Comparison of ENCODE assay signal across 1 cellular context in the genomic region with DNA sequence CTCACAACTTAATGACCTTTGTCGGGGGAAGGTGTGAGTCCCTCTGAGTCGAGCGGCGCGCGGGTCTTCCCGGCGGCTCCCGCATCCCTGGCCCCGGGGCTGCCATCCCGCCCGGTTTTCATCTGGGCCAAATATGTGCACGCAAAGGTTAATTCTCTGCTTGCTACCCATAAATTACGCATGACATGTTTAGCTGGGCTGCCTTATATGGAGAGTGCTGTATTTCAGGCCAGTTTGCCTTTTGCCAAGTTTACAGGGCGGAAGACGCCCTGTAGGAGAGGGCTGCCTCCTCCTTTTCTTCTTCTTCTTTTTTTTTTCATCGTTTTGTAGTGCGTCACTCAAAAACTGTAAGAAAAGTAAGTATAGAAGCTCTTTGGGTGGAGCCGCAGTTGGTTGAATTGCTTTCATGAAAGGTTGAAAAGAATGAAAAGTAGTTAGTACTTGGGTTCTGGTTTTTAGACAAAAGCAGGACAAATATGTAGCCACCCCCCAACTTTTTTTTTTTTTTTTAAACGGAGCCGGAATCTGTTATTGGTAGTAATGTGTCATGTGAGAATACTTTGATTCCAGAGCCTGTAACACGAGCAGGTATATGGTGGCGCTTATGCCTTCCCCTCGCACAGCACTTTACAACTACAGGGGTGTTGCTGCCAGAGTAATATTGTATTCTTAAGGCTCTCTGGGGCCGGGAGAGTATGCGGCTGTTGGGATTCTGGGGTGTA.
TF ChIP-seq lines count a peak whose summit lies in the region.

No MANE protein-coding gene starts in this region.

TF ChIP-seq in K562, 482 proteins besides CTCF, POLR2A, EP300 and RAD21 (continued from another document):
- TF ChIP-seq, protein P1, sequence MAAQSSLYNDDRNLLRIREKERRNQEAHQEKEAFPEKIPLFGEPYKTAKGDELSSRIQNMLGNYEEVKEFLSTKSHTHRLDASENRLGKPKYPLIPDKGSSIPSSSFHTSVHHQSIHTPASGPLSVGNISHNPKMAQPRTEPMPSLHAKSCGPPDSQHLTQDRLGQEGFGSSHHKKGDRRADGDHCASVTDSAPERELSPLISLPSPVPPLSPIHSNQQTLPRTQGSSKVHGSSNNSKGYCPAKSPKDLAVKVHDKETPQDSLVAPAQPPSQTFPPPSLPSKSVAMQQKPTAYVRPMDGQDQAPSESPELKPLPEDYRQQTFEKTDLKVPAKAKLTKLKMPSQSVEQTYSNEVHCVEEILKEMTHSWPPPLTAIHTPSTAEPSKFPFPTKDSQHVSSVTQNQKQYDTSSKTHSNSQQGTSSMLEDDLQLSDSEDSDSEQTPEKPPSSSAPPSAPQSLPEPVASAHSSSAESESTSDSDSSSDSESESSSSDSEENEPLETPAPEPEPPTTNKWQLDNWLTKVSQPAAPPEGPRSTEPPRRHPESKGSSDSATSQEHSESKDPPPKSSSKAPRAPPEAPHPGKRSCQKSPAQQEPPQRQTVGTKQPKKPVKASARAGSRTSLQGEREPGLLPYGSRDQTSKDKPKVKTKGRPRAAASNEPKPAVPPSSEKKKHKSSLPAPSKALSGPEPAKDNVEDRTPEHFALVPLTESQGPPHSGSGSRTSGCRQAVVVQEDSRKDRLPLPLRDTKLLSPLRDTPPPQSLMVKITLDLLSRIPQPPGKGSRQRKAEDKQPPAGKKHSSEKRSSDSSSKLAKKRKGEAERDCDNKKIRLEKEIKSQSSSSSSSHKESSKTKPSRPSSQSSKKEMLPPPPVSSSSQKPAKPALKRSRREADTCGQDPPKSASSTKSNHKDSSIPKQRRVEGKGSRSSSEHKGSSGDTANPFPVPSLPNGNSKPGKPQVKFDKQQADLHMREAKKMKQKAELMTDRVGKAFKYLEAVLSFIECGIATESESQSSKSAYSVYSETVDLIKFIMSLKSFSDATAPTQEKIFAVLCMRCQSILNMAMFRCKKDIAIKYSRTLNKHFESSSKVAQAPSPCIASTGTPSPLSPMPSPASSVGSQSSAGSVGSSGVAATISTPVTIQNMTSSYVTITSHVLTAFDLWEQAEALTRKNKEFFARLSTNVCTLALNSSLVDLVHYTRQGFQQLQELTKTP (IDR thresholded peaks at IDR 0.05; ENCODE audit: low read depth in 1 of 2, partially characterized antibody in 2 of 2): peak in 1 of 2 experiments; percentile 18
